In genomic region chr6:13998356-13998755, GRCh38 we compare ENCODE assay signal across 18 cellular contexts.
"Had no signal": no experiment of that assay in that cellular context is flagged by ENCODE, and none has a peak within 500 bp of the region (broad histone marks: within the 10 kb centered on the region; RNA-seq: fewer than 3 reads in every experiment).

No MANE protein-coding gene starts in this region.

- H3K9me3 ChIP-seq: esophagus squamous epithelium, gastroesophageal sphincter, left ventricle myocardium inferior, lower lobe of right lung, ovary, stomach, thoracic aorta, transverse colon had no signal

- H3K27me3 ChIP-seq: neural progenitor cell, ovary had no signal

- H3K4me3 ChIP-seq: esophagus squamous epithelium, gastroesophageal sphincter, left ventricle myocardium inferior, lower lobe of right lung, neural progenitor cell, ovary, stomach, thoracic aorta, transverse colon had no signal

- H3K36me3 ChIP-seq: esophagus squamous epithelium, gastroesophageal sphincter, left ventricle myocardium inferior, lower lobe of right lung, neural progenitor cell, ovary, stomach, thoracic aorta, transverse colon had no signal

- H3K4me1 ChIP-seq: gastroesophageal sphincter, left ventricle myocardium inferior, lower lobe of right lung, neural progenitor cell, stomach, transverse colon had no signal

- DNase-seq: esophagus squamous epithelium; foreskin fibroblast; glutamatergic neuron; left ventricle myocardium inferior; lower lobe of right lung; midbrain; nucleus accumbens; ovary; right cardiac atrium; small intestine; stimulated activated CD4-positive, alpha-beta T cell treated with anti-CD3 and anti-CD28 coated beads, Interleukin-12 subunit alpha, Interleukin-12 subunit beta, amount 100 ng/mL, for 4 hours; stimulated activated naive CD4-positive, alpha-beta T cell; stomach; substantia nigra; transverse colon had no signal

- H3K27ac ChIP-seq: esophagus squamous epithelium, gastroesophageal sphincter, left ventricle myocardium inferior, lower lobe of right lung, neural progenitor cell, ovary, stomach, thoracic aorta, transverse colon had no signal
